Comparison of ENCODE assay signal across 10 cellular contexts in genomic region chr9:137691648-137692357, GRCh38.
DNase-seq lines count a peak whose midpoint lies in the region; ATAC-seq and TF ChIP-seq lines count a peak whose summit lies in the region.
"Had no signal": no experiment of that assay in that cellular context is flagged by ENCODE, and none has a peak within 500 bp of the region (broad histone marks: within the 10 kb centered on the region; RNA-seq: fewer than 3 reads in every experiment).

No MANE protein-coding gene starts in this region.

- DNase-seq in DMS53 (lab: John Stamatoyannopoulos, UW) = peak; percentile 33
- DNase-seq in DMS53 treated with DMSO at 0.1 percent for 48 hours (lab: John Stamatoyannopoulos, UW; ENCODE audit: unreplicated experiment) = no peak
- peak; percentile 59 for DNase-seq in NCI-H510A (lab: John Stamatoyannopoulos, UW)
- peak; percentile 28 for DNase-seq in chondrocyte (ENCODE audit: low spot score)
- no peak for DNase-seq in ACHN

- no peaks in the 10 kb centered on the region for H3K36me3 Mint-ChIP-seq in chondrocyte (ENCODE audit: low read depth)

- no peak for ATAC-seq in GM18873 (IDR thresholded peaks at IDR 0.05; ENCODE audit: low FRiP score, unreplicated experiment)
- ATAC-seq in GM18498 (IDR thresholded peaks at IDR 0.05; ENCODE audit: unreplicated experiment) = no peak

- H3K27ac Mint-ChIP-seq in chondrocyte (ENCODE audit: unreplicated experiment) = no peak overlapping the region
- H3K27ac Mint-ChIP-seq: activated T-helper 1 cell treated with anti-CD3 and anti-CD28 coated beads, Interleukin-12 subunit alpha, Interleukin-12 subunit beta, Interleukin-2, Interleukin-4 antibody, amounts not matched to agents 30 ng/mL and 10 ng/mL and 1 ng/mL, durations not matched to agents 14 hours and 24 hours and 36 hours had no signal

- no peak for TF ChIP-seq CTCF in chondrocyte (IDR thresholded peaks at IDR 0.05)
- TF ChIP-seq CTCF in neutrophil (IDR thresholded peaks at IDR 0.05) = no peak

- no peak overlapping the region for H3K4me3 Mint-ChIP-seq in chondrocyte (ENCODE audit: unreplicated experiment)
- H3K4me3 Mint-ChIP-seq: activated T-helper 1 cell treated with anti-CD3 and anti-CD28 coated beads, Interleukin-12 subunit alpha, Interleukin-12 subunit beta, Interleukin-2, Interleukin-4 antibody, amounts not matched to agents 30 ng/mL and 10 ng/mL and 1 ng/mL, durations not matched to agents 14 hours and 24 hours and 36 hours had no signal

- H3K9me3 ChIP-seq in neutrophil = no peaks in the 10 kb centered on the region

- H3K27me3 ChIP-seq in neutrophil = no peaks in the 10 kb centered on the region

- H3K27me3 Mint-ChIP-seq in chondrocyte (ENCODE audit: low read depth) = no peaks in the 10 kb centered on the region

- H3K4me3 ChIP-seq in neutrophil (ENCODE audit: low read depth in 1 of 2, low read length in 1 of 2) = peak overlapping the region; percentile 19 to 53

- H3K9me3 Mint-ChIP-seq in chondrocyte (ENCODE audit: low read depth) = no peaks in the 10 kb centered on the region
- H3K9me3 Mint-ChIP-seq: activated T-helper 1 cell treated with anti-CD3 and anti-CD28 coated beads, Interleukin-12 subunit alpha, Interleukin-12 subunit beta, Interleukin-2, Interleukin-4 antibody, amounts not matched to agents 30 ng/mL and 10 ng/mL and 1 ng/mL, durations not matched to agents 14 hours and 24 hours and 36 hours had no signal

- peak overlapping the region; percentile 85 for H3K27ac ChIP-seq in neutrophil
- H3K27ac ChIP-seq: 22Rv1 had no signal

- H3K4me1 Mint-ChIP-seq in chondrocyte (ENCODE audit: low read depth) = peaks cover 57% of the 10 kb centered on the region

- H3K4me1 ChIP-seq in neutrophil (ENCODE audit: control insufficient read depth in 1 of 2, insufficient read depth in 1 of 2, low read depth in 1 of 2, low read length in 1 of 2) = peaks cover 45 to 49% of the 10 kb centered on the region in 2 experiments

- in situ Hi-C loops in ACHN (cut with HindIII; ENCODE audit: low pct_ligation_motif_present, low pct_unique_long_range_greater_than_20kb, low sequenced_read_pairs) = no loop called here

- H3K36me3 ChIP-seq in neutrophil = no peaks in the 10 kb centered on the region

Comparison
In these comparisons a context has a peak if more than half of its experiments do, and no peak if none do; other contexts are left out.
1. DNase-seq: peak in DMS53 (single experiment), NCI-H510A (single experiment) and chondrocyte (single experiment); none in DMS53 treated with DMSO at 0.1 percent for 48 hours (single experiment) and ACHN (single experiment).